Comparison of ENCODE assay signal across 29 cellular contexts in genomic region chr1:93604411-93604810, GRCh38.
A peak's percentile ranks its signal among the peaks of the same experiment; 100 is the strongest.
DNase-seq lines count a peak whose midpoint lies in the region; ATAC-seq and TF ChIP-seq lines count a peak whose summit lies in the region.
"Had no signal": no experiment of that assay in that cellular context is flagged by ENCODE, and none has a peak within 500 bp of the region (broad histone marks: within the 10 kb centered on the region; RNA-seq: fewer than 3 reads in every experiment).

No MANE protein-coding gene starts in this region.

- H3K9me3 ChIP-seq in psoas muscle (no peaks in the 10 kb centered on the region), stomach (no peaks in the 10 kb centered on the region)
- H3K9me3 ChIP-seq: adrenal gland had no signal

- TF ChIP-seq CTCF in HFFc6 (IDR thresholded peaks at IDR 0.05) (no peak), psoas muscle (IDR thresholded peaks at IDR 0.05) (no peak), stomach (IDR thresholded peaks at IDR 0.05) (no peak)

- peak overlapping the region; percentile 85 for H3K27ac Mint-ChIP-seq in HFFc6
- no peak overlapping the region for H3K27ac Mint-ChIP-seq in activated CD4-positive, alpha-beta T cell treated with anti-CD3 and anti-CD28 coated beads, Interleukin-2, amount 10 ng/mL, durations not matched to agents 24 days and 14 days
- H3K27ac Mint-ChIP-seq: activated naive CD4-positive, alpha-beta T cell treated with anti-CD3 and anti-CD28 coated beads, Interleukin-2, amount 10 ng/mL, durations not matched to agents 7 days and 5 days; activated T-helper 17 cell treated with anti-CD3 and anti-CD28 coated beads, Interleukin-2, amount 50 U/mL, for 72 hours; neural progenitor cell had no signal

- no peak for DNase-seq in HFFc6
- DNase-seq in SW480 (ENCODE audit: low spot score): peak; percentile 90
- no peak for DNase-seq in psoas muscle
- DNase-seq in stomach: no peak
- DNase-seq in NCI-H128 (lab: John Stamatoyannopoulos, UW; ENCODE audit: unreplicated experiment): no peak
- no peak for DNase-seq in activated CD4-positive, alpha-beta T cell treated with anti-CD3 and anti-CD28 coated beads, Interleukin-2, amount 10 ng/mL, durations not matched to agents 24 days and 14 days
- DNase-seq: activated CD4-positive, alpha-beta T cell treated with anti-CD3 and anti-CD28 coated beads for 4 hours; activated naive CD4-positive, alpha-beta T cell treated with anti-CD3 and anti-CD28 coated beads, Interleukin-2, amount 10 ng/mL, durations not matched to agents 7 days and 5 days; C1 segment of cervical spinal cord; cerebellar nuclear complex; DMS53; dorsolateral prefrontal cortex; hypothalamus; left colon; NCI-H1048; NCI-H1694; NCI-H2171; right cardiac atrium; SIG-M5; stimulated activated CD4-positive, alpha-beta T cell treated with anti-CD3 and anti-CD28 coated beads, Interleukin-4, amount 100 ng/mL, for 24 hours; T1000; trophoblast cell; WERI-Rb-1 had no signal

- H3K27me3 Mint-ChIP-seq in HFFc6 (ENCODE audit: insufficient read depth): peaks cover 1% of the 10 kb centered on the region
- peaks cover 40% of the 10 kb centered on the region for H3K27me3 Mint-ChIP-seq in activated CD4-positive, alpha-beta T cell treated with anti-CD3 and anti-CD28 coated beads, Interleukin-2, amount 10 ng/mL, durations not matched to agents 24 days and 14 days

- H3K36me3 ChIP-seq in ACC112 (ENCODE audit: insufficient read depth, low read length) (no peaks in the 10 kb centered on the region), psoas muscle (ENCODE audit: insufficient read depth in 1 of 2, low read depth in 1 of 2) (no peaks in the 10 kb centered on the region), stomach (no peaks in the 10 kb centered on the region)
- H3K36me3 ChIP-seq: adrenal gland, neural progenitor cell, WERI-Rb-1 had no signal

- H3K36me3 Mint-ChIP-seq in HFFc6 (ENCODE audit: low read depth): peaks cover 9% of the 10 kb centered on the region
- no peaks in the 10 kb centered on the region for H3K36me3 Mint-ChIP-seq in activated CD4-positive, alpha-beta T cell treated with anti-CD3 and anti-CD28 coated beads, Interleukin-2, amount 10 ng/mL, durations not matched to agents 24 days and 14 days (ENCODE audit: low read depth)
- H3K36me3 Mint-ChIP-seq: activated naive CD4-positive, alpha-beta T cell treated with anti-CD3 and anti-CD28 coated beads, Interleukin-2, amount 10 ng/mL, durations not matched to agents 7 days and 5 days had no signal

- no peak overlapping the region for H2AFZ ChIP-seq in ACC112 (ENCODE audit: low read length, unreplicated experiment)
- H2AFZ ChIP-seq: neural progenitor cell, parathyroid adenoma had no signal

- H3K4me3 ChIP-seq in ACC112 (ENCODE audit: low read depth, low read length) (no peak overlapping the region), psoas muscle (no peak overlapping the region), stomach (no peak overlapping the region)
- H3K4me3 ChIP-seq: adrenal gland, dorsolateral prefrontal cortex, neural progenitor cell had no signal

- H3K79me2 ChIP-seq in ACC112 (ENCODE audit: control insufficient read depth, insufficient read depth, low read length, unreplicated experiment): peaks cover 95% of the 10 kb centered on the region
- H3K79me2 ChIP-seq: parathyroid adenoma had no signal

- intact Hi-C loops in psoas muscle (cut with DNase I) (no loop called here), stomach (cut with DNase I; ENCODE audit: low total_unique reads) (no loop called here)
- intact Hi-C loops in activated CD4-positive, alpha-beta T cell treated with anti-CD3 and anti-CD28 coated beads, Interleukin-2, amount 10 ng/mL, durations not matched to agents 24 days and 14 days (cut with micrococcal nuclease): no loop called here

- H3K27ac ChIP-seq in ACC112 (ENCODE audit: low read depth, low read length): peak overlapping the region; percentile 89; the same call in 1 of the 2 replicates
- peak overlapping the region; percentile 86 for H3K27ac ChIP-seq in psoas muscle
- H3K27ac ChIP-seq in stomach: no peak overlapping the region
- H3K27ac ChIP-seq: dorsolateral prefrontal cortex, neural progenitor cell, parathyroid adenoma, WERI-Rb-1 had no signal

- WGBS in psoas muscle, 3 donors: 44 to 54% (median 46%) methylated on average over 1 of the region's 1 CpG
- 72 to 85% (median 81%) methylated on average over 1 of the region's 1 CpG for WGBS in stomach, 5 donors

- ATAC-seq in psoas muscle: no peak
- ATAC-seq in esophagus mucosa: no peak
- ATAC-seq: activated T-helper 17 cell treated with anti-CD3 and anti-CD28 coated beads, Interleukin-2, amount 50 U/mL, for 72 hours; left colon; right cardiac atrium had no signal

- peak overlapping the region; percentile 65 for H3K4me3 Mint-ChIP-seq in HFFc6
- H3K4me3 Mint-ChIP-seq in activated CD4-positive, alpha-beta T cell treated with anti-CD3 and anti-CD28 coated beads, Interleukin-2, amount 10 ng/mL, durations not matched to agents 24 days and 14 days: no peak overlapping the region
- H3K4me3 Mint-ChIP-seq: activated naive CD4-positive, alpha-beta T cell treated with anti-CD3 and anti-CD28 coated beads, Interleukin-2, amount 10 ng/mL, durations not matched to agents 7 days and 5 days; activated T-helper 17 cell treated with anti-CD3 and anti-CD28 coated beads, Interleukin-2, amount 50 U/mL, for 72 hours; neural progenitor cell had no signal

- no peak for TF ChIP-seq POLR2A in stomach (IDR thresholded peaks at IDR 0.05)

- H3K9me3 Mint-ChIP-seq in HFFc6: no peaks in the 10 kb centered on the region
- no peaks in the 10 kb centered on the region for H3K9me3 Mint-ChIP-seq in activated CD4-positive, alpha-beta T cell treated with anti-CD3 and anti-CD28 coated beads, Interleukin-2, amount 10 ng/mL, durations not matched to agents 24 days and 14 days
- H3K9me3 Mint-ChIP-seq: activated naive CD4-positive, alpha-beta T cell treated with anti-CD3 and anti-CD28 coated beads, Interleukin-2, amount 10 ng/mL, durations not matched to agents 7 days and 5 days; activated T-helper 17 cell treated with anti-CD3 and anti-CD28 coated beads, Interleukin-2, amount 50 U/mL, for 72 hours had no signal

- no peak for TF ChIP-seq EP300 in stomach (IDR thresholded peaks at IDR 0.05)

- peaks cover 83% of the 10 kb centered on the region for H3K4me1 Mint-ChIP-seq in HFFc6 (ENCODE audit: low read depth)
- peaks cover 14% of the 10 kb centered on the region for H3K4me1 Mint-ChIP-seq in activated CD4-positive, alpha-beta T cell treated with anti-CD3 and anti-CD28 coated beads, Interleukin-2, amount 10 ng/mL, durations not matched to agents 24 days and 14 days
- H3K4me1 Mint-ChIP-seq: activated naive CD4-positive, alpha-beta T cell treated with anti-CD3 and anti-CD28 coated beads, Interleukin-2, amount 10 ng/mL, durations not matched to agents 7 days and 5 days had no signal

- H3K27me3 ChIP-seq in ACC112 (ENCODE audit: insufficient read depth, low read length): no peaks in the 10 kb centered on the region
- H3K27me3 ChIP-seq in psoas muscle (ENCODE audit: insufficient read depth in 3 of 3, low read length in 2 of 3): no peaks in the 10 kb centered on the region
- no peaks in the 10 kb centered on the region for H3K27me3 ChIP-seq in stomach
- H3K27me3 ChIP-seq: adrenal gland, neural progenitor cell had no signal

- H3K4me1 ChIP-seq in ACC112 (ENCODE audit: control insufficient read depth, insufficient read depth, low read length, unreplicated experiment): peaks cover 55% of the 10 kb centered on the region
- H3K4me1 ChIP-seq in psoas muscle: peaks cover 82% of the 10 kb centered on the region
- peaks cover 33 to 85% (median 53%) of the 10 kb centered on the region in 4 donors for H3K4me1 ChIP-seq in stomach
- H3K4me1 ChIP-seq: parathyroid adenoma had no signal

Comparison
In these comparisons a context has a peak if more than half of its experiments do, and no peak if none do; other contexts are left out.
1. H3K27ac ChIP-seq: peak in ACC112 (single experiment) and psoas muscle (single experiment); none in stomach (0 of 5).